1 cellular context compared by ENCODE assay signal in the genomic region with DNA sequence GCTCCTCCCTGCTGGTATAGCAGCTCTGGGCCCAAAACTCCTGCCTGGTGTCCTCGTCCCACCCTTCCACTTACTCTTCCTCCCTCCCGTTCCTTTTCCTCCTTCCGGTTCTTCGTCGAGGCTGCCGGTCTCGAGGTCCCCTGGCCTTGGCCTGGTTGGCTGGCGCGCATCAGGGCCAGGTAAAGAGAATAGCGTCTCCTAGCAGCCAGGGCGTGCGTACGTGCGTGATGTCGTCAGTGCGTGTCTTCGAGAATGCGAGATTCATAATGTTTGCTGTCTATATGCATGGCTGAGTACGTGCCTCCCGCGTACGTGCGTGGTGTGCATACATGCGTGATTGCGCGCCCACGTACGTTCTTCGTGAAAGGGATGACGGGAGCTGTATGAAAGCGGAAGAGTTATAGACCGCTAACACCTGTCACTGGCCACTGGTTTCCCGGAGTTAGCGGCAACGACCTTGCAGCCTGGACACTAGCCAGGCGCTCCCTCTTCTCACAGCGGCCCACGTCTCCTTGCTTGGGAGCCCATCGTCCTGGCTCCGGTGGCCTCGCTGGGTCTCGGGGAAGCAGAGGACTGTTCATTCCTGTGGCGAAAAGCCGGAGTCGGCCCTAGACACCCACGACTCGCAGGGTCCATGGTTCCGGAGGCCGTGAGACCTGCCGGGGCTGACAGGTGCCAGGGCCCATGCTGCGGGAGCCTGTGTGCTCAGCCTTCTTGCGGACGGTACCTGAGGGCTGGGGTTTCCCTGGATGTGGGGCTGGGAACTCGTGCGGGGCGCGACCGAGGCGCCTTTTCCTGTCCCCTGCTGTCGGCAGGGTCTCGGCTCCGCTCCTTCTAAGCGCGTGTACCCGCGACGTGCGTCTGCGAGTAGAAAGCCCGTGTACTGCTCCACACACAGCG.
TF ChIP-seq lines count a peak whose summit lies in the region.

EOLA1 (plus strand) TSS at position 392 of the 900 bp plus-strand sequence. CDS start 4,619 bp downstream, outside the sequence.

TF ChIP-seq in K562, 482 proteins besides CTCF, POLR2A, EP300 and RAD21 (continued from another document and continues in another):
- TF ChIP-seq ZBTB40 (IDR thresholded peaks at IDR 0.05), result 0 out of 2 replicates have a peak, but pooled peaks have one; percentile 21
- no peak for TF ChIP-seq ZBTB40 (CRISPR knock-in tag; IDR thresholded peaks at IDR 0.05)
- TF ChIP-seq GATAD2A (IDR thresholded peaks at IDR 0.05), result 0 out of 2 replicates have a peak, but pooled peaks have one; percentile 11
- TF ChIP-seq CTBP1 (IDR thresholded peaks at IDR 0.05; ENCODE audit: borderline replicate concordance), result peak; percentile 68; the same call in 1 of the 2 replicates
- peak; percentile 84; the same call in 1 of the 2 replicates for TF ChIP-seq SAFB (IDR thresholded peaks at IDR 0.05; ENCODE audit: borderline replicate concordance, low read depth, low read length)
- TF ChIP-seq, protein P1, sequence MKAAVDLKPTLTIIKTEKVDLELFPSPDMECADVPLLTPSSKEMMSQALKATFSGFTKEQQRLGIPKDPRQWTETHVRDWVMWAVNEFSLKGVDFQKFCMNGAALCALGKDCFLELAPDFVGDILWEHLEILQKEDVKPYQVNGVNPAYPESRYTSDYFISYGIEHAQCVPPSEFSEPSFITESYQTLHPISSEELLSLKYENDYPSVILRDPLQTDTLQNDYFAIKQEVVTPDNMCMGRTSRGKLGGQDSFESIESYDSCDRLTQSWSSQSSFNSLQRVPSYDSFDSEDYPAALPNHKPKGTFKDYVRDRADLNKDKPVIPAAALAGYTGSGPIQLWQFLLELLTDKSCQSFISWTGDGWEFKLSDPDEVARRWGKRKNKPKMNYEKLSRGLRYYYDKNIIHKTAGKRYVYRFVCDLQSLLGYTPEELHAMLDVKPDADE (conservative IDR thresholded peaks at IDR 0.05; ENCODE audit: control insufficient read depth, low read depth, low read length), result no peak
- TF ChIP-seq ELK1 (CRISPR knock-in tag; IDR thresholded peaks at IDR 0.05), result no peak
- no peak for TF ChIP-seq FOXA3 (CRISPR knock-in tag; conservative IDR thresholded peaks at IDR 0.05 in 1 of 2, IDR thresholded peaks at IDR 0.05 in 1 of 2)
- TF ChIP-seq MXI1 (IDR thresholded peaks at IDR 0.05; ENCODE audit: low read depth, low read length), result no peak
- TF ChIP-seq, protein P2, sequence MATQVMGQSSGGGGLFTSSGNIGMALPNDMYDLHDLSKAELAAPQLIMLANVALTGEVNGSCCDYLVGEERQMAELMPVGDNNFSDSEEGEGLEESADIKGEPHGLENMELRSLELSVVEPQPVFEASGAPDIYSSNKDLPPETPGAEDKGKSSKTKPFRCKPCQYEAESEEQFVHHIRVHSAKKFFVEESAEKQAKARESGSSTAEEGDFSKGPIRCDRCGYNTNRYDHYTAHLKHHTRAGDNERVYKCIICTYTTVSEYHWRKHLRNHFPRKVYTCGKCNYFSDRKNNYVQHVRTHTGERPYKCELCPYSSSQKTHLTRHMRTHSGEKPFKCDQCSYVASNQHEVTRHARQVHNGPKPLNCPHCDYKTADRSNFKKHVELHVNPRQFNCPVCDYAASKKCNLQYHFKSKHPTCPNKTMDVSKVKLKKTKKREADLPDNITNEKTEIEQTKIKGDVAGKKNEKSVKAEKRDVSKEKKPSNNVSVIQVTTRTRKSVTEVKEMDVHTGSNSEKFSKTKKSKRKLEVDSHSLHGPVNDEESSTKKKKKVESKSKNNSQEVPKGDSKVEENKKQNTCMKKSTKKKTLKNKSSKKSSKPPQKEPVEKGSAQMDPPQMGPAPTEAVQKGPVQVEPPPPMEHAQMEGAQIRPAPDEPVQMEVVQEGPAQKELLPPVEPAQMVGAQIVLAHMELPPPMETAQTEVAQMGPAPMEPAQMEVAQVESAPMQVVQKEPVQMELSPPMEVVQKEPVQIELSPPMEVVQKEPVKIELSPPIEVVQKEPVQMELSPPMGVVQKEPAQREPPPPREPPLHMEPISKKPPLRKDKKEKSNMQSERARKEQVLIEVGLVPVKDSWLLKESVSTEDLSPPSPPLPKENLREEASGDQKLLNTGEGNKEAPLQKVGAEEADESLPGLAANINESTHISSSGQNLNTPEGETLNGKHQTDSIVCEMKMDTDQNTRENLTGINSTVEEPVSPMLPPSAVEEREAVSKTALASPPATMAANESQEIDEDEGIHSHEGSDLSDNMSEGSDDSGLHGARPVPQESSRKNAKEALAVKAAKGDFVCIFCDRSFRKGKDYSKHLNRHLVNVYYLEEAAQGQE (CRISPR knock-in tag; IDR thresholded peaks at IDR 0.05; ENCODE audit: low read depth), result no peak
- no peak for TF ChIP-seq JUNB (CRISPR knock-in tag; conservative IDR thresholded peaks at IDR 0.05)
- peak; percentile 92 for TF ChIP-seq TARDBP (IDR thresholded peaks at IDR 0.05)
- peak; percentile 80 for TF ChIP-seq HNRNPLL (IDR thresholded peaks at IDR 0.05; ENCODE audit: low read depth, low read length, poor library complexity, severe bottlenecking)
- no peak for TF ChIP-seq FOXJ3 (CRISPR knock-in tag; IDR thresholded peaks at IDR 0.05)
- TF ChIP-seq, protein P3, sequence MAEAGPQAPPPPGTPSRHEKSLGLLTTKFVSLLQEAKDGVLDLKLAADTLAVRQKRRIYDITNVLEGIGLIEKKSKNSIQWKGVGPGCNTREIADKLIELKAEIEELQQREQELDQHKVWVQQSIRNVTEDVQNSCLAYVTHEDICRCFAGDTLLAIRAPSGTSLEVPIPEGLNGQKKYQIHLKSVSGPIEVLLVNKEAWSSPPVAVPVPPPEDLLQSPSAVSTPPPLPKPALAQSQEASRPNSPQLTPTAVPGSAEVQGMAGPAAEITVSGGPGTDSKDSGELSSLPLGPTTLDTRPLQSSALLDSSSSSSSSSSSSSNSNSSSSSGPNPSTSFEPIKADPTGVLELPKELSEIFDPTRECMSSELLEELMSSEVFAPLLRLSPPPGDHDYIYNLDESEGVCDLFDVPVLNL (CRISPR knock-in tag; IDR thresholded peaks at IDR 0.05; ENCODE audit: low read depth), result no peak
- peak; percentile 56 for TF ChIP-seq RBBP5 (IDR thresholded peaks at IDR 0.05; ENCODE audit: borderline replicate concordance, insufficient read depth, low read length, poor library complexity, severe bottlenecking)
- no peak for TF ChIP-seq SRSF3 (IDR thresholded peaks at IDR 0.05; ENCODE audit: insufficient read depth, low read length)
- TF ChIP-seq ZNF318 (IDR thresholded peaks at IDR 0.05; ENCODE audit: borderline replicate concordance in 1 of 2, low read depth in 1 of 2), result no peak
- peak; percentile 42; the same call in 1 of the 2 replicates for TF ChIP-seq TEAD4 (IDR thresholded peaks at IDR 0.05; ENCODE audit: low read length)
- TF ChIP-seq TEAD4 (CRISPR knock-in tag; IDR thresholded peaks at IDR 0.05; ENCODE audit: borderline replicate concordance), result no peak
- TF ChIP-seq ZKSCAN1 (IDR thresholded peaks at IDR 0.05; ENCODE audit: low read depth, low read length), result no peak; the same call in 1 of the 2 replicates
- peak in 1 of 2 experiments; percentile 72; a peak in 2 of 4 replicates for TF ChIP-seq KDM1A (IDR thresholded peaks at IDR 0.05)
